Comparison of ENCODE assay signal across 16 cellular contexts in the genomic region with DNA sequence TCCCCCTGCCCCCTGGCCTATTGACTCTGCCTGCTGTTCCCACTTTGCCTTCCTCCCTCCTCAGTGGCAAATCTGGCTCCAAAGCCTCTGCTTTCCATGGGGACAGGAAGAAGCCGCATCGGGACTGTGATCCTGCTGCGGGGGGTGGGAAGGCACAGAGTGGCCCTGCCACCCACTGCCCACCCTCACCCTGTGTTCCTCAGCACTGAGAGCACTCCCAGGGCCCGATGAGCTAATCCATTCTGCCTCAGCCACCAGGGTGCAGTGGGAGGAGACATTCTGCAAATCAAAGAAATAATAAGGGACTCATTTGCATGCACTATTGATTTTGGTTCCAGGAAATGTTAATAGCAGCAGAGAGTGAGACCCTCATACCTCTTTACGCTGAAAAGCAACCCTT.
"Had no signal": no experiment of that assay in that cellular context is flagged by ENCODE, and none has a peak within 500 bp of the region (broad histone marks: within the 10 kb centered on the region; RNA-seq: fewer than 3 reads in every experiment).

No MANE protein-coding gene starts in this region.

- H3K4me3 ChIP-seq: heart left ventricle, prostate gland, tibial nerve, uterus had no signal

- H3K4me3 Mint-ChIP-seq: activated naive CD8-positive, alpha-beta T cell treated with anti-CD3 and anti-CD28 coated beads for 36 hours; stimulated activated naive CD8-positive, alpha-beta T cell treated with anti-CD3 and anti-CD28 coated beads, Interleukin-15, Interleukin-2, amounts not matched to agents 100 ng/mL and 50 ng/mL, for 24 hours had no signal

- H3K9me3 Mint-ChIP-seq: activated naive CD8-positive, alpha-beta T cell treated with anti-CD3 and anti-CD28 coated beads for 36 hours; stimulated activated naive CD8-positive, alpha-beta T cell treated with anti-CD3 and anti-CD28 coated beads, Interleukin-15, Interleukin-2, amounts not matched to agents 100 ng/mL and 50 ng/mL, for 24 hours had no signal

- H3K4me1 ChIP-seq: prostate gland, uterus had no signal

- H3K27ac Mint-ChIP-seq: activated naive CD8-positive, alpha-beta T cell treated with anti-CD3 and anti-CD28 coated beads for 36 hours; stimulated activated naive CD8-positive, alpha-beta T cell treated with anti-CD3 and anti-CD28 coated beads, Interleukin-15, Interleukin-2, amounts not matched to agents 100 ng/mL and 50 ng/mL, for 24 hours had no signal

- H3K4me1 Mint-ChIP-seq: activated naive CD8-positive, alpha-beta T cell treated with anti-CD3 and anti-CD28 coated beads for 36 hours had no signal

- H3K9me3 ChIP-seq: heart left ventricle, prostate gland, tibial nerve, uterus had no signal

- H3K27me3 ChIP-seq: heart left ventricle, tibial nerve, uterus had no signal

- H3K27ac ChIP-seq: heart left ventricle, prostate gland, tibial nerve, uterus had no signal

- H3K27me3 Mint-ChIP-seq: activated naive CD8-positive, alpha-beta T cell treated with anti-CD3 and anti-CD28 coated beads for 36 hours; stimulated activated naive CD8-positive, alpha-beta T cell treated with anti-CD3 and anti-CD28 coated beads, Interleukin-15, Interleukin-2, amounts not matched to agents 100 ng/mL and 50 ng/mL, for 24 hours had no signal

- H3K36me3 Mint-ChIP-seq: activated naive CD8-positive, alpha-beta T cell treated with anti-CD3 and anti-CD28 coated beads for 36 hours had no signal

- H3K36me3 ChIP-seq: heart left ventricle, prostate gland, tibial nerve, uterus had no signal

- DNase-seq: activated CD4-positive, alpha-beta T cell treated with anti-CD3 and anti-CD28 coated beads, Interleukin-2, amount 50 U/mL, for 48 hours; activated naive CD4-positive, alpha-beta T cell; activated naive CD8-positive, alpha-beta T cell treated with anti-CD3 and anti-CD28 coated beads for 36 hours; activated T-cell treated with anti-CD3 and anti-CD28 coated beads for 4 hours; central memory CD4-positive, alpha-beta T cell; mammary epithelial cell; right cardiac atrium; small intestine; stimulated activated CD4-positive, alpha-beta T cell treated with anti-CD3 and anti-CD28 coated beads, Interleukin-15, amount 100 ng/mL, for 24 hours; stimulated activated CD4-positive, alpha-beta T cell treated with anti-CD3 and anti-CD28 coated beads, Interleukin-2, amount 100 ng/mL, for 48 hours; T-helper 2 cell had no signal
